Comparison of ENCODE assay signal across 13 cellular contexts in genomic region chr6:106886922-106887797, GRCh38.
DNase-seq lines count a peak whose midpoint lies in the region; ATAC-seq lines count a peak whose summit lies in the region.
"Had no signal": no experiment of that assay in that cellular context is flagged by ENCODE, and none has a peak within 500 bp of the region (broad histone marks: within the 10 kb centered on the region; RNA-seq: fewer than 3 reads in every experiment).

No MANE protein-coding gene starts in this region.

- H3K27ac ChIP-seq in CD8-positive, alpha-beta memory T cell (ENCODE audit: low read depth, low read length): peak overlapping the region; percentile 22

- H3K9me3 ChIP-seq in CD8-positive, alpha-beta memory T cell (ENCODE audit: low read length): no peaks in the 10 kb centered on the region

- DNase-seq in CD8-positive, alpha-beta memory T cell: no peak
- peak; percentile 72 to 81 for DNase-seq in NCI-H1930 (lab: John Stamatoyannopoulos, UW)
- peak; percentile 62 for DNase-seq in SHP77 treated with DMSO at 0.1 percent for 48 hours (lab: John Stamatoyannopoulos, UW)
- no peak for DNase-seq in left lobe of liver (ENCODE audit: low spot score)
- no peak for DNase-seq in NCI-H526 (lab: John Stamatoyannopoulos, UW)
- DNase-seq: activated CD4-positive, alpha-beta T cell treated with anti-CD3 and anti-CD28 coated beads for 1 hour; left ventricle myocardium superior; SIG-M5; stimulated activated CD4-positive, alpha-beta T cell treated with anti-CD3 and anti-CD28 coated beads, Interleukin-2, amount 100 ng/mL, for 24 hours had no signal

- peak; percentile 67 for ATAC-seq in left lobe of liver
- ATAC-seq in HG03097 (IDR thresholded peaks at IDR 0.05; ENCODE audit: low FRiP score, unreplicated experiment): no peak
- ATAC-seq in GM19023 (IDR thresholded peaks at IDR 0.05; ENCODE audit: unreplicated experiment): no peak
- ATAC-seq in GM19035 (IDR thresholded peaks at IDR 0.05; ENCODE audit: unreplicated experiment): no peak
- ATAC-seq: left ventricle myocardium superior had no signal

- H3K4me1 ChIP-seq in CD8-positive, alpha-beta memory T cell (ENCODE audit: insufficient read depth, low read length): no peaks in the 10 kb centered on the region

- CTCF ChIA-PET in CD8-positive, alpha-beta memory T cell (lab: Charles Lee): interaction anchor here (0.9 kb wide), 1 partner anchor 16 kb away, joined by 4 read pairs; no protein-coding TSS in a partner anchor

- H3K27me3 ChIP-seq in CD8-positive, alpha-beta memory T cell (ENCODE audit: insufficient read depth, low read length, poor library complexity, severe bottlenecking): no peaks in the 10 kb centered on the region

- no peaks in the 10 kb centered on the region for H3K36me3 ChIP-seq in CD8-positive, alpha-beta memory T cell (ENCODE audit: insufficient read depth, low read length)

- no peaks in the 10 kb centered on the region for H3K4me1 Mint-ChIP-seq in CD8-positive, alpha-beta memory T cell

- H3K4me3 ChIP-seq in CD8-positive, alpha-beta memory T cell (ENCODE audit: low read length): no peak overlapping the region

- peaks cover 8 to 32% of the 10 kb centered on the region in 2 donors for H3K27me3 Mint-ChIP-seq in CD8-positive, alpha-beta memory T cell

- POLR2A ChIA-PET in CD8-positive, alpha-beta memory T cell (lab: Charles Lee): no interaction called here

- no peaks in the 10 kb centered on the region for H3K36me3 Mint-ChIP-seq in CD8-positive, alpha-beta memory T cell

- no peak overlapping the region for H3K27ac Mint-ChIP-seq in CD8-positive, alpha-beta memory T cell
- H3K27ac Mint-ChIP-seq: stimulated activated naive CD8-positive, alpha-beta T cell treated with anti-CD3 and anti-CD28 coated beads, Interleukin-15, Interleukin-2, amounts not matched to agents 100 ng/mL and 50 ng/mL, for 24 hours had no signal

- H3K9me3 Mint-ChIP-seq in CD8-positive, alpha-beta memory T cell: no peaks in the 10 kb centered on the region
- H3K9me3 Mint-ChIP-seq: stimulated activated naive CD8-positive, alpha-beta T cell treated with anti-CD3 and anti-CD28 coated beads, Interleukin-15, Interleukin-2, amounts not matched to agents 100 ng/mL and 50 ng/mL, for 24 hours had no signal

- no peak overlapping the region for H3K4me3 Mint-ChIP-seq in CD8-positive, alpha-beta memory T cell
- H3K4me3 Mint-ChIP-seq: stimulated activated naive CD8-positive, alpha-beta T cell treated with anti-CD3 and anti-CD28 coated beads, Interleukin-15, Interleukin-2, amounts not matched to agents 100 ng/mL and 50 ng/mL, for 24 hours had no signal

Comparison
In these comparisons a context has a peak if more than half of its experiments do, and no peak if none do; other contexts are left out.
1. DNase-seq: peak in NCI-H1930 (2 of 2) and SHP77 treated with DMSO at 0.1 percent for 48 hours (single experiment); none in CD8-positive, alpha-beta memory T cell (0 of 5), left lobe of liver (single experiment) and NCI-H526 (0 of 2).